11 cellular contexts compared by ENCODE assay signal in the genomic region with DNA sequence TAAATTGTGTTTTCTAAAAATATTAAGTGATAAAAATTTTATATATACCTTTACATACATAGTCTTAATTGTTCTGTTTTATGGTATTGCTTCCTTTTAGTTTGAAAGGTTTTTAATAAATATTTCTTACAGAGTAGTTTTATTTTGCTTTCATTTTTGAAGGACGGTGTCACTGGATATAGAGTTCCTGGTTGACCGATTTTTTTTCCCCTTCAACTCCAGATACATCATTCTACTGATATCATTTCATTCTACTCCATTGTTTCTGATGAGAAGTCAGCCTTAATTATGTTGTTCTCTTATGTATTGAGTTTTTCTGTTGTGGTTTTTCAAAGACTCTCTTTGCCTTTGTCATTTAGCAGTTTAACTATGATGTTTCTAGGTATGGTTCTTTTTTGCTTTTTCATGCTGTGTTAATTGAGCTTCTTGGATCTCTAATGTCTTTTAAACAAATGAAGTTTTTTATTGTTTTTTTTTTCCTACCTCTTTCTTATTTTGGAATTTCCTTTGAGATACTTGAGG. TPM values are rescaled to one million over a fixed set of nuclear protein-coding genes. Genes with fewer than 3 reads are reported as not detected.
DNase-seq lines count a peak whose midpoint lies in the region; ATAC-seq and TF ChIP-seq lines count a peak whose summit lies in the region.
"Had no signal": no experiment of that assay in that cellular context is flagged by ENCODE, and none has a peak within 500 bp of the region (broad histone marks: within the 10 kb centered on the region; RNA-seq: fewer than 3 reads in every experiment).

No MANE protein-coding gene starts in this region.

- no peak for TF ChIP-seq POLR2A in right lobe of liver (IDR thresholded peaks at IDR 0.05)

- peak overlapping the region; percentile 13 for H3K27ac Mint-ChIP-seq in CD4-positive, alpha-beta T cell
- H3K27ac Mint-ChIP-seq in HFFc6 = peak overlapping the region; percentile 81

- H3K4me3 Mint-ChIP-seq in CD4-positive, alpha-beta T cell = peak overlapping the region; percentile 47
- peak overlapping the region; percentile 83; the same call in 1 of the 2 replicates for H3K4me3 Mint-ChIP-seq in HFFc6

- no peaks in the 10 kb centered on the region for H3K36me3 ChIP-seq in ascending aorta
- H3K36me3 ChIP-seq in right lobe of liver = no peaks in the 10 kb centered on the region

- no peak overlapping the region for H3K27ac ChIP-seq in CD4-positive, alpha-beta T cell (ENCODE audit: low read depth, low read length)
- H3K27ac ChIP-seq in ascending aorta = peak overlapping the region; percentile 38 to 63
- peak overlapping the region; percentile 3 to 57 (median 21) for H3K27ac ChIP-seq in right lobe of liver

- 20% methylated on average over 2 of the region's 2 CpGs for WGBS in right lobe of liver (ENCODE audit: insufficient coverage, low coverage, low lambda C conversion rate, missing lambda C conversion rate)

- peaks cover 30% of the 10 kb centered on the region for H3K4me1 Mint-ChIP-seq in CD4-positive, alpha-beta T cell (ENCODE audit: low read depth)
- peaks cover 12% of the 10 kb centered on the region for H3K4me1 Mint-ChIP-seq in HFFc6 (ENCODE audit: low read depth)

- H3K4me1 ChIP-seq in ascending aorta (peaks cover 0 to 12% of the 10 kb centered on the region in 2 donors), right lobe of liver (peaks cover 0 to 6% (median 0%) of the 10 kb centered on the region in 4 donors)

- TF ChIP-seq CTCF in CD4-positive, alpha-beta T cell (IDR thresholded peaks at IDR 0.05) = no peak
- no peak for TF ChIP-seq CTCF in HFFc6 (IDR thresholded peaks at IDR 0.05)
- TF ChIP-seq CTCF in ascending aorta (IDR thresholded peaks at IDR 0.05) = no peak
- TF ChIP-seq CTCF in right lobe of liver (IDR thresholded peaks at IDR 0.05) = no peak

- no peaks in the 10 kb centered on the region for H3K27me3 ChIP-seq in CD4-positive, alpha-beta T cell (ENCODE audit: control insufficient read depth, insufficient read depth, low read length)
- no peaks in the 10 kb centered on the region for H3K27me3 ChIP-seq in ascending aorta
- no peaks in the 10 kb centered on the region for H3K27me3 ChIP-seq in right lobe of liver

- POLR2A ChIA-PET in CD4-positive, alpha-beta T cell (lab: Charles Lee) = no interaction called here

- H3K9me3 ChIP-seq in CD4-positive, alpha-beta T cell (ENCODE audit: control insufficient read depth, low read length) = no peaks in the 10 kb centered on the region
- no peaks in the 10 kb centered on the region for H3K9me3 ChIP-seq in ascending aorta
- H3K9me3 ChIP-seq in right lobe of liver = no peaks in the 10 kb centered on the region

- intact Hi-C loops in CD4-positive, alpha-beta T cell (cut with DNase I, micrococcal nuclease) = no loop called here
- intact Hi-C loops in ascending aorta (cut with DNase I) (no loop called here), right lobe of liver (cut with DNase I) (loop anchor here in 1 of 2 donors (10.0 kb wide), 1 partner anchor 367 kb away; no protein-coding TSS in a partner anchor)

- ATAC-seq in CD4-positive, alpha-beta T cell (ENCODE audit: poor library complexity) = peak; percentile 49
- peak; percentile 54 to 77 (median 69) for ATAC-seq in right lobe of liver
- ATAC-seq in HG03354 (IDR thresholded peaks at IDR 0.05; ENCODE audit: poor library complexity, severe bottlenecking, unreplicated experiment) = no peak
- ATAC-seq in HG02571 (IDR thresholded peaks at IDR 0.05; ENCODE audit: unreplicated experiment) = no peak

- CTCF ChIA-PET in CD4-positive, alpha-beta T cell (lab: Charles Lee) = interaction anchor here (1.2 kb wide), 1 partner anchor 348 kb away, joined by 3 read pairs; no protein-coding TSS in a partner anchor

- no peaks in the 10 kb centered on the region for H3K9me3 Mint-ChIP-seq in CD4-positive, alpha-beta T cell
- H3K9me3 Mint-ChIP-seq in HFFc6 = no peaks in the 10 kb centered on the region

- peaks cover 67% of the 10 kb centered on the region for H3K36me3 Mint-ChIP-seq in CD4-positive, alpha-beta T cell (ENCODE audit: low read depth)
- H3K36me3 Mint-ChIP-seq in HFFc6 (ENCODE audit: low read depth) = peaks cover 13% of the 10 kb centered on the region

- H3K27me3 Mint-ChIP-seq in CD4-positive, alpha-beta T cell = no peaks in the 10 kb centered on the region
- H3K27me3 Mint-ChIP-seq in HFFc6 (ENCODE audit: insufficient read depth) = no peaks in the 10 kb centered on the region

- H3K4me3 ChIP-seq in ascending aorta (peak overlapping the region in 1 of 2 donors; percentile 34), right lobe of liver (peak overlapping the region in 2 of 3 donors; percentile 1 to 10)

- DNase-seq in CD4-positive, alpha-beta T cell = no peak
- DNase-seq in HFFc6 = no peak
- no peak for DNase-seq in ascending aorta (ENCODE audit: low spot score in 2 of 2)
- no peak for DNase-seq in right lobe of liver
- DNase-seq in NCI-H2081 treated with DMSO at 0.1 percent for 48 hours (lab: John Stamatoyannopoulos, UW) = no peak
- no peak for DNase-seq in activated gamma-delta T cell (lab: John Stamatoyannopoulos, UW)
- DNase-seq: NCI-H1694 treated with DMSO at 0.1 percent for 48 hours; NK-92 treated with Interleukin-12 subunit alpha and Interleukin-12 subunit beta, amount 100 ng/mL, for 24 hours; retina had no signal

RNA-seq across cellular contexts. Expression of gene MTREX, which starts 30.4 kb away (rescaled TPM):
- 10 to 100 TPM; 50.9 to 54.5 TPM for total RNA-seq in CD4-positive, alpha-beta T cell
- 10 to 100 TPM; 65.1 to 78.2 (median 70.1) TPM for total RNA-seq in HFFc6 (2021; fragmentation: NEBNext Ultra II Directional; extraction: Animal tissue kit (Norgen Biotek cat#: 25700))
- total RNA-seq in ascending aorta (17.1 TPM), right lobe of liver (10 to 100 TPM; 24.7 to 42.4 (median 31.9) TPM)

RNA-seq across cellular contexts. Expression of gene DHX29, which starts 30.7 kb away (rescaled TPM):
- 10 to 100 TPM; 13.8 to 17.9 TPM for total RNA-seq in CD4-positive, alpha-beta T cell
- 10 to 100 TPM; 35.7 to 45.8 (median 41.7) TPM for total RNA-seq in HFFc6 (2021; fragmentation: NEBNext Ultra II Directional; extraction: Animal tissue kit (Norgen Biotek cat#: 25700))
- total RNA-seq in ascending aorta = 11.3 TPM
- 10 to 100 TPM; 10.8 to 18.2 (median 14.7) TPM for total RNA-seq in right lobe of liver

Comparison
In these comparisons a context has a peak if more than half of its experiments do, and no peak if none do; other contexts are left out.
1. ATAC-seq: peak in CD4-positive, alpha-beta T cell (single experiment) and right lobe of liver (4 of 4); none in HG03354 (single experiment) and HG02571 (single experiment).